ENCODE assay signal across 8 cellular contexts in the genomic region with DNA sequence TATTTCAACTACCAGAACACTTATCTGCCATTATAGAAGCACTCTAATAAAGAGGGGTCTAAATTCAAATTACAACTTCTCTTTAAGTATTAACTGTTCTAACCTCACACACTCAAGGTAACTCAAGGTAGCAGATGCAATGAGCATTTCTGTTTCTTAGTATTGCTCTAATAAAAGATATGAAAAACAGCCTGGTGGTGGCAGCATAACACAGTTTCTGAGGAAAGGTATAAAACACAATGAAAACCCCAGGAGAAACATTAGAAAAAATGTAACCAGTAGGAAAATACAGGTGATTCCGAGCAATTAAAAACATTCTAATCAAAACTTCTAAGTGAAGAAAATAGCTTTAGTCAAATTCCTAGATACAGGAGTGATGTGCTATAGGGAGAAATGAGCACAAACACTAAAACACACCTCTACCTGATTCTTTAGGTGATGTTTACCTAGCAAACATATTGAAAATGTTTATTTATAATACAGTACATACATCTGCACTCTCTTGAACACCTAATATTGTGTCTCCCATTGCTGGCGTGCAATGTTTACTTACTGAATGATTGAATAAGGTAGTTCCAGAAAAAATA. TPM values are rescaled to one million over a fixed set of nuclear protein-coding genes. Genes with fewer than 3 reads are reported as not detected.
DNase-seq lines count a peak whose midpoint lies in the region; ATAC-seq lines count a peak whose summit lies in the region.

No MANE protein-coding gene starts in this region.

- in situ Hi-C loops in Caki2 (cut with HindIII; ENCODE audit: low pct_unique_long_range_greater_than_20kb, low sequenced_read_pairs), result no loop called here

- H3K27ac Mint-ChIP-seq in activated T-helper 2 cell treated with anti-CD3 and anti-CD28 coated beads, Interferon-gamma antibody, Interleukin-2, Interleukin-4, amounts not matched to agents 10 μg/mL and 5 μg/mL and 100 μg/mL, durations not matched to agents 14 hours and 24 hours and 36 hours, result peak overlapping the region; percentile 50

- peak; percentile 35 for DNase-seq in Caki2 (ENCODE audit: low read depth)
- peak; percentile 13 for DNase-seq in HCEC 1CT
- peak; percentile 26 for DNase-seq in NCI-H510A (lab: John Stamatoyannopoulos, UW)
- DNase-seq in activated T-helper 2 cell treated with anti-CD3 and anti-CD28 coated beads, Interferon-gamma antibody, Interleukin-2, Interleukin-4, amounts not matched to agents 10 μg/mL and 5 μg/mL and 100 μg/mL, durations not matched to agents 14 hours and 24 hours and 36 hours (ENCODE audit: low spot score), result no peak
- DNase-seq in globus pallidus (ENCODE audit: low spot score), result peak; percentile 8
- peak; percentile 27 to 63 for DNase-seq in stimulated activated CD4-positive, alpha-beta T cell treated with anti-CD3 and anti-CD28 coated beads, Interleukin-2, amount 100 ng/mL, for 24 hours
- DNase-seq in foreskin melanocyte, result no peak

- peaks cover 14% of the 10 kb centered on the region for H3K36me3 Mint-ChIP-seq in activated T-helper 2 cell treated with anti-CD3 and anti-CD28 coated beads, Interferon-gamma antibody, Interleukin-2, Interleukin-4, amounts not matched to agents 10 μg/mL and 5 μg/mL and 100 μg/mL, durations not matched to agents 14 hours and 24 hours and 36 hours (ENCODE audit: low read depth)

- intact Hi-C loops in activated T-helper 2 cell treated with anti-CD3 and anti-CD28 coated beads, Interferon-gamma antibody, Interleukin-2, Interleukin-4, amounts not matched to agents 10 μg/mL and 5 μg/mL and 100 μg/mL, durations not matched to agents 14 hours and 24 hours and 36 hours (cut with micrococcal nuclease), result loop anchor here (2.0 to 5.0 kb wide), 5 partner anchors 34 to 299 kb away; a partner anchor contains a TSS

- peak overlapping the region; percentile 53 for H3K4me3 Mint-ChIP-seq in activated T-helper 2 cell treated with anti-CD3 and anti-CD28 coated beads, Interferon-gamma antibody, Interleukin-2, Interleukin-4, amounts not matched to agents 10 μg/mL and 5 μg/mL and 100 μg/mL, durations not matched to agents 14 hours and 24 hours and 36 hours (ENCODE audit: low read depth)

- ATAC-seq in GM19351 (IDR thresholded peaks at IDR 0.05; ENCODE audit: unreplicated experiment), result no peak

- no peaks in the 10 kb centered on the region for H3K9me3 Mint-ChIP-seq in activated T-helper 2 cell treated with anti-CD3 and anti-CD28 coated beads, Interferon-gamma antibody, Interleukin-2, Interleukin-4, amounts not matched to agents 10 μg/mL and 5 μg/mL and 100 μg/mL, durations not matched to agents 14 hours and 24 hours and 36 hours

- H3K4me1 Mint-ChIP-seq in activated T-helper 2 cell treated with anti-CD3 and anti-CD28 coated beads, Interferon-gamma antibody, Interleukin-2, Interleukin-4, amounts not matched to agents 10 μg/mL and 5 μg/mL and 100 μg/mL, durations not matched to agents 14 hours and 24 hours and 36 hours (ENCODE audit: low read depth), result peaks cover 31% of the 10 kb centered on the region

- no peaks in the 10 kb centered on the region for H3K27me3 Mint-ChIP-seq in activated T-helper 2 cell treated with anti-CD3 and anti-CD28 coated beads, Interferon-gamma antibody, Interleukin-2, Interleukin-4, amounts not matched to agents 10 μg/mL and 5 μg/mL and 100 μg/mL, durations not matched to agents 14 hours and 24 hours and 36 hours (ENCODE audit: low read depth)

RNA-seq across cellular contexts. Expression of a gene that starts 3.5 kb away (rescaled TPM):
- total RNA-seq in Caki2 (2014; rRNA removed; shearing (Covaris generic); ENCODE audit: low replicate concordance), result 62.9 and 78.5 TPM in 2 replicates
- total RNA-seq in activated T-helper 2 cell treated with anti-CD3 and anti-CD28 coated beads, Interferon-gamma antibody, Interleukin-2, Interleukin-4, amounts not matched to agents 10 μg/mL and 5 μg/mL and 100 μg/mL, durations not matched to agents 14 hours and 24 hours and 36 hours, result 72.9 and 73.6 TPM in 2 replicates

Comparison
In these comparisons a context has a peak if more than half of its experiments do, and no peak if none do; other contexts are left out.
1. DNase-seq: peak in Caki2 (single experiment), HCEC 1CT (single experiment), NCI-H510A (single experiment), globus pallidus (single experiment) and stimulated activated CD4-positive, alpha-beta T cell treated with anti-CD3 and anti-CD28 coated beads, Interleukin-2, amount 100 ng/mL, for 24 hours (2 of 2); none in activated T-helper 2 cell treated with anti-CD3 and anti-CD28 coated beads, Interferon-gamma antibody, Interleukin-2, Interleukin-4, amounts not matched to agents 10 μg/mL and 5 μg/mL and 100 μg/mL, durations not matched to agents 14 hours and 24 hours and 36 hours (single experiment) and foreskin melanocyte (single experiment).